ENCODE assay signal across 1 cellular context in the genomic region with DNA sequence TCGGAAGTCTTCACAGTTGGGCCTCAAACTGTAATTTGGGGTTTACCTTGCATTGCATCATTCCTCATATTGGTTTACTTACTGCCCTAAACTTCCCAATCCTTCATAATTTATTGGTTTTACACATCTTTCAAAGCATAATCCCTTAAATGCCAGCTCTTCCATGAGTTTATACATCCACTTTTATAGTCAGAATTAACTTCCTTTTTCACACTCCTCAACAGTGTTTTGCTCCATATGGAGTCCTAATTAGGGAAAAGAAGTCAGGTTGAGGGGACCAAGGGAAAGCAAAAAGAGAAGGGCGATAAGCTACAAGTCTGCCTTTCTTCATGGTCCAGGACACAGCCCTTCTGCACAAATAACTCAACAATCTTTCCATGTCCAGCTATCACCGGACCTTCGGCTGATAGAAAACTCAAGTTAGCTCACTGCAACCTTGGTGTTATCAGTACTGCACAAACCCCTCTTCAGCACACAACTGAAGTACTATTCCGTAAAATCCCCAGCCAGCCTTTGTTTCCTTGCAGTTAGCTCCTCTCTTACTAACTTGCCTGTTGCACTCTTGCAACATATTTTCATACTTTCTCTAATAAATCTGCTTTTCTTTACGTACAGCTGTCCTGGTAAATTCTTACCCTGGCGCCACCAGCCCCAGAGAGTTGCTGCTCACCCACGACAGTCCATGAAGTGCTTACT.
A peak's percentile ranks its signal among the peaks of the same experiment; 100 is the strongest.
TF ChIP-seq lines count a peak whose summit lies in the region.

No MANE protein-coding gene starts in this region.

TF ChIP-seq in K562, 482 proteins besides CTCF, POLR2A, EP300 and RAD21 (continued from another document and continues in another):
- no peak for TF ChIP-seq ZEB2 (IDR thresholded peaks at IDR 0.05)
- TF ChIP-seq SMAD3 (CRISPR knock-in tag; conservative IDR thresholded peaks at IDR 0.05): no peak
- TF ChIP-seq POLR2AphosphoS5 (IDR thresholded peaks at IDR 0.05; ENCODE audit: control insufficient read depth, insufficient read depth, low read depth, low read length): peak; percentile 34; the same call in 1 of the 2 replicates
- no peak for TF ChIP-seq CBX5 (IDR thresholded peaks at IDR 0.05; ENCODE audit: borderline replicate concordance, low read depth)
- TF ChIP-seq, protein P1, sequence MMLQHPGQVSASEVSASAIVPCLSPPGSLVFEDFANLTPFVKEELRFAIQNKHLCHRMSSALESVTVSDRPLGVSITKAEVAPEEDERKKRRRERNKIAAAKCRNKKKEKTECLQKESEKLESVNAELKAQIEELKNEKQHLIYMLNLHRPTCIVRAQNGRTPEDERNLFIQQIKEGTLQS (IDR thresholded peaks at IDR 0.05): peak; percentile 96
- TF ChIP-seq, protein P1 (CRISPR knock-in tag; conservative IDR thresholded peaks at IDR 0.05): no peak
- TF ChIP-seq ZSCAN29 (IDR thresholded peaks at IDR 0.05): no peak
- TF ChIP-seq CGGBP1 (CRISPR knock-in tag; IDR thresholded peaks at IDR 0.05): no peak
- TF ChIP-seq ZNF655 (CRISPR knock-in tag; IDR thresholded peaks at IDR 0.05): no peak
- TF ChIP-seq ZNF584 (CRISPR knock-in tag; IDR thresholded peaks at IDR 0.05; ENCODE audit: low read depth): no peak
- TF ChIP-seq ZNF444 (CRISPR knock-in tag; IDR thresholded peaks at IDR 0.05): no peak
- TF ChIP-seq CREB3L1 (IDR thresholded peaks at IDR 0.05; ENCODE audit: borderline replicate concordance, low read depth): peak; percentile 32; the same call in 1 of the 2 replicates
- TF ChIP-seq CEBPG (CRISPR knock-in tag; IDR thresholded peaks at IDR 0.05): peak; percentile 96
- TF ChIP-seq CEBPG (tag; conservative IDR thresholded peaks at IDR 0.05 in 1 of 2, IDR thresholded peaks at IDR 0.05 in 1 of 2): peak; percentile 96 to 98
- no peak for TF ChIP-seq TGIF2 (CRISPR knock-in tag; IDR thresholded peaks at IDR 0.05)
- 0 out of 2 replicates have a peak, but pooled peaks have one; percentile 22 for TF ChIP-seq ETV5 (CRISPR knock-in tag; IDR thresholded peaks at IDR 0.05; ENCODE audit: low read depth)
- peak in 1 of 2 experiments; percentile 67; a peak in 1 of 4 replicates for TF ChIP-seq HDAC1 (IDR thresholded peaks at IDR 0.05)
- TF ChIP-seq ZFPM2 (CRISPR knock-in tag; IDR thresholded peaks at IDR 0.05): no peak
- TF ChIP-seq ZSCAN32 (CRISPR knock-in tag; IDR thresholded peaks at IDR 0.05): peak; percentile 86; the same call in 1 of the 2 replicates
- TF ChIP-seq ZNF398 (CRISPR knock-in tag; IDR thresholded peaks at IDR 0.05): no peak
- TF ChIP-seq HLTF (IDR thresholded peaks at IDR 0.05): 0 out of 2 replicates have a peak, but pooled peaks have one; percentile 5
- TF ChIP-seq ZNF785 (CRISPR knock-in tag; IDR thresholded peaks at IDR 0.05): no peak
- 0 out of 4 replicates have a peak, but pooled peaks of 1 of the 2 experiments have one; percentile 7 for TF ChIP-seq TEAD1 (CRISPR knock-in tag; IDR thresholded peaks at IDR 0.05)
- TF ChIP-seq NFATC3 (IDR thresholded peaks at IDR 0.05): no peak; the same call in 1 of the 2 replicates
- TF ChIP-seq, protein P2, sequence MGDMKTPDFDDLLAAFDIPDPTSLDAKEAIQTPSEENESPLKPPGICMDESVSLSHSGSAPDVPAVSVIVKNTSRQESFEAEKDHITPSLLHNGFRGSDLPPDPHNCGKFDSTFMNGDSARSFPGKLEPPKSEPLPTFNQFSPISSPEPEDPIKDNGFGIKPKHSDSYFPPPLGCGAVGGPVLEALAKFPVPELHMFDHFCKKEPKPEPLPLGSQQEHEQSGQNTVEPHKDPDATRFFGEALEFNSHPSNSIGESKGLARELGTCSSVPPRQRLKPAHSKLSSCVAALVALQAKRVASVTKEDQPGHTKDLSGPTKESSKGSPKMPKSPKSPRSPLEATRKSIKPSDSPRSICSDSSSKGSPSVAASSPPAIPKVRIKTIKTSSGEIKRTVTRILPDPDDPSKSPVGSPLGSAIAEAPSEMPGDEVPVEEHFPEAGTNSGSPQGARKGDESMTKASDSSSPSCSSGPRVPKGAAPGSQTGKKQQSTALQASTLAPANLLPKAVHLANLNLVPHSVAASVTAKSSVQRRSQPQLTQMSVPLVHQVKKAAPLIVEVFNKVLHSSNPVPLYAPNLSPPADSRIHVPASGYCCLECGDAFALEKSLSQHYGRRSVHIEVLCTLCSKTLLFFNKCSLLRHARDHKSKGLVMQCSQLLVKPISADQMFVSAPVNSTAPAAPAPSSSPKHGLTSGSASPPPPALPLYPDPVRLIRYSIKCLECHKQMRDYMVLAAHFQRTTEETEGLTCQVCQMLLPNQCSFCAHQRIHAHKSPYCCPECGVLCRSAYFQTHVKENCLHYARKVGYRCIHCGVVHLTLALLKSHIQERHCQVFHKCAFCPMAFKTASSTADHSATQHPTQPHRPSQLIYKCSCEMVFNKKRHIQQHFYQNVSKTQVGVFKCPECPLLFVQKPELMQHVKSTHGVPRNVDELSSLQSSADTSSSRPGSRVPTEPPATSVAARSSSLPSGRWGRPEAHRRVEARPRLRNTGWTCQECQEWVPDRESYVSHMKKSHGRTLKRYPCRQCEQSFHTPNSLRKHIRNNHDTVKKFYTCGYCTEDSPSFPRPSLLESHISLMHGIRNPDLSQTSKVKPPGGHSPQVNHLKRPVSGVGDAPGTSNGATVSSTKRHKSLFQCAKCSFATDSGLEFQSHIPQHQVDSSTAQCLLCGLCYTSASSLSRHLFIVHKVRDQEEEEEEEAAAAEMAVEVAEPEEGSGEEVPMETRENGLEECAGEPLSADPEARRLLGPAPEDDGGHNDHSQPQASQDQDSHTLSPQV (IDR thresholded peaks at IDR 0.05): peak; percentile 63; the same call in 1 of the 2 replicates
- no peak for TF ChIP-seq PHB (CRISPR knock-in tag; IDR thresholded peaks at IDR 0.05)
- peak; percentile 56; the same call in 1 of the 2 replicates for TF ChIP-seq TEAD4 (IDR thresholded peaks at IDR 0.05; ENCODE audit: low read length)
- no peak for TF ChIP-seq TEAD4 (CRISPR knock-in tag; IDR thresholded peaks at IDR 0.05; ENCODE audit: borderline replicate concordance)
- TF ChIP-seq ZNF583 (CRISPR knock-in tag; IDR thresholded peaks at IDR 0.05): no peak
- TF ChIP-seq CXXC5 (CRISPR knock-in tag; IDR thresholded peaks at IDR 0.05): peak; percentile 19; the same call in 1 of the 2 replicates
- peak; percentile 68 for TF ChIP-seq NCOR1 (IDR thresholded peaks at IDR 0.05)
- no peak for TF ChIP-seq ZNF436 (CRISPR knock-in tag; IDR thresholded peaks at IDR 0.05)
- 0 out of 2 replicates have a peak, but pooled peaks have one; percentile 9 for TF ChIP-seq EHMT2 (IDR thresholded peaks at IDR 0.05)
- TF ChIP-seq POLR3G (IDR thresholded peaks at IDR 0.05; ENCODE audit: extremely low read depth, insufficient read length, insufficient replicate concordance): no peak
- no peak for TF ChIP-seq XRCC5 (IDR thresholded peaks at IDR 0.05; ENCODE audit: low read depth, low read length)
- 0 out of 2 replicates have a peak, but pooled peaks have one; percentile 35 for TF ChIP-seq BRD4 (IDR thresholded peaks at IDR 0.05)
- TF ChIP-seq, protein P3, sequence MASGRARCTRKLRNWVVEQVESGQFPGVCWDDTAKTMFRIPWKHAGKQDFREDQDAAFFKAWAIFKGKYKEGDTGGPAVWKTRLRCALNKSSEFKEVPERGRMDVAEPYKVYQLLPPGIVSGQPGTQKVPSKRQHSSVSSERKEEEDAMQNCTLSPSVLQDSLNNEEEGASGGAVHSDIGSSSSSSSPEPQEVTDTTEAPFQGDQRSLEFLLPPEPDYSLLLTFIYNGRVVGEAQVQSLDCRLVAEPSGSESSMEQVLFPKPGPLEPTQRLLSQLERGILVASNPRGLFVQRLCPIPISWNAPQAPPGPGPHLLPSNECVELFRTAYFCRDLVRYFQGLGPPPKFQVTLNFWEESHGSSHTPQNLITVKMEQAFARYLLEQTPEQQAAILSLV (tag; IDR thresholded peaks at IDR 0.05): peak; percentile 72; the same call in 1 of the 2 replicates
- no peak for TF ChIP-seq SNIP1 (IDR thresholded peaks at IDR 0.05; ENCODE audit: low read depth)
- TF ChIP-seq SUPT5H (IDR thresholded peaks at IDR 0.05): no peak
- no peak for TF ChIP-seq HDAC3 (IDR thresholded peaks at IDR 0.05; ENCODE audit: borderline replicate concordance, partially characterized antibody)
- peak; percentile 66 to 79 for TF ChIP-seq AFF1 (IDR thresholded peaks at IDR 0.05; ENCODE audit: low read depth in 1 of 2, partially characterized antibody in 2 of 2)
- no peak for TF ChIP-seq NELFE (IDR thresholded peaks at IDR 0.05; ENCODE audit: insufficient read depth, insufficient read length)
- peak; percentile 36; the same call in 1 of the 2 replicates for TF ChIP-seq NR2C1 (IDR thresholded peaks at IDR 0.05)
- TF ChIP-seq NR2C1 (tag; IDR thresholded peaks at IDR 0.05): peak; percentile 48; the same call in 1 of the 2 replicates
- TF ChIP-seq EP400 (IDR thresholded peaks at IDR 0.05): peak; percentile 79
- no peak for TF ChIP-seq CCNT2 (IDR thresholded peaks at IDR 0.05; ENCODE audit: borderline replicate concordance, extremely low read depth, insufficient read length, low read depth, low read length)
- TF ChIP-seq PRPF4 (IDR thresholded peaks at IDR 0.05; ENCODE audit: insufficient read depth, low read depth, low read length, poor library complexity, severe bottlenecking): no peak
- TF ChIP-seq ZNF77 (CRISPR knock-in tag; IDR thresholded peaks at IDR 0.05): no peak
- no peak; the same call in 1 of the 2 replicates for TF ChIP-seq RBFOX2 (IDR thresholded peaks at IDR 0.05; ENCODE audit: low read depth, low read length)
- TF ChIP-seq STAT5A (IDR thresholded peaks at IDR 0.05; ENCODE audit: borderline replicate concordance, low read length): no peak
- 0 out of 2 replicates have a peak, but pooled peaks have one; percentile 5 for TF ChIP-seq FOXJ2 (tag; IDR thresholded peaks at IDR 0.05)
